ENCODE assay signal across 1 cellular context in the genomic region with DNA sequence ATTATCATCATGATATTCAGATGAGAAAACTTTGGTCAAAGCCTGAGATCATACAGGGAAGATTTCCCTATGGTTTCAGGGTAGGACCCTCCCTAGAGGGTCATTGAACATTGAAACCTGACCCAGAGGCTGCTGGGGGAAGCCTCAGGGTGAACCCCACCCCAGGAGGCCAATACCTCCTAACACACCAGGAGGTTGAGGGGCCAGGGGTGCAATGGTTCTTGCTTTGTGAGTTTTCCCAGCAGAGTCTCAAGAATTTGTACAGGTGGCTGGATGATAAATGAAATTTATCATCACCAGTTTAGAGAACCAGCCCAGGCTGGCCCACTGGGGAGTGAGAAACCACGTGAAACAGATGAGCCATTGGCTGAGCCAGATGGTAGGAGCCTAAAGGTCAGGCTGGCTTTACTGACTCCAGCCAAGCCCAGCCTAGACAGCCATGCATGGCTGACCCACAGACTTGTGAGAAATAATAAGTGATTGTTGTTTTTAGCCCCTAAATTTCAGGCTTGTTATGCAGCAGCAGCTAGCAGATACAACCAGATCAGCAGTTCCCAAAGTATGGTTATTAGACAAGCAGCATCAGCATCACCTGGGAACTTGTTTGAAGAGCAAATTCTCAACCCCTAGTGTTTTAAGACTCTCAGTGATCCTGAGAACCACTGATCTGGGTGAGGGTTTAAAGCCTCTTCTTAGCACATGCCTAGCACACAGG.
TF ChIP-seq lines count a peak whose summit lies in the region.

No MANE protein-coding gene starts in this region.

TF ChIP-seq in endothelial cell of umbilical vein, 7 proteins besides CTCF, POLR2A, EP300 and RAD21:
- TF ChIP-seq POLR2AphosphoS5 (IDR thresholded peaks at IDR 0.05; ENCODE audit: insufficient read depth, low read depth, low read length) (no peak), FOS (IDR thresholded peaks at IDR 0.05; ENCODE audit: borderline replicate concordance, insufficient read depth, low read length) (no peak), JUN (IDR thresholded peaks at IDR 0.05; ENCODE audit: borderline replicate concordance, insufficient read depth, insufficient read length, low read depth) (no peak), MYC (IDR thresholded peaks at IDR 0.05; ENCODE audit: low read depth, low read length) (no peak), EZH2 (IDR thresholded peaks at IDR 0.05; ENCODE audit: borderline replicate concordance, low read depth, low read length, severe bottlenecking) (no peak), GATA2 (IDR thresholded peaks at IDR 0.05; ENCODE audit: insufficient read depth, insufficient read length, low read depth, low read length) (no peak)
- TF ChIP-seq, protein P1, sequence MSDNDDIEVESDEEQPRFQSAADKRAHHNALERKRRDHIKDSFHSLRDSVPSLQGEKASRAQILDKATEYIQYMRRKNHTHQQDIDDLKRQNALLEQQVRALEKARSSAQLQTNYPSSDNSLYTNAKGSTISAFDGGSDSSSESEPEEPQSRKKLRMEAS (IDR thresholded peaks at IDR 0.05; ENCODE audit: insufficient read depth, insufficient read length) = no peak
